In the genomic region with DNA sequence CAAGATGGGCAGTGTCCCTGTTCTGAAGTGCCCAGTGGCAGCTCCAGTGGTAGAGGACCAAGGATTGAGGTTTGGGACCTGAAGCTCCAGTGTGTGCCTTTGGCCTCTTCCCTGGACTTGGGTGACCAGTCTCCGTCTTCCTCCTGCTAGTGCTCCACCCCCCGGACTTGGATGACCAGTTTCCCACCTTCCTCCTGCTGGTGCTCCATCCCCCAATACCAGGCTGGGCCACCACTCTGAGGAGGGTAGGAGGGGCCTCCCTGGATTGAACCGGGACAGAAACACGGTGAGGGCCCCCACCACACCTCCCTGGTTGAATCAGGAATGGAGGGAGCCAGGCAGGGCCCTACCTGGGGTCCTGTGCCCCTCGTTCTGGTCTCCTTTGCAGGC, we compare ENCODE assay signal across 26 cellular contexts. TPM values are rescaled to one million over a fixed set of nuclear protein-coding genes. Genes with fewer than 3 reads are reported as not detected.
DNase-seq lines count a peak whose midpoint lies in the region; ATAC-seq, FAIRE-seq and TF ChIP-seq lines count a peak whose summit lies in the region.
"Had no signal": no experiment of that assay in that cellular context is flagged by ENCODE, and none has a peak within 500 bp of the region (broad histone marks: within the 10 kb centered on the region; RNA-seq: fewer than 3 reads in every experiment).

No MANE protein-coding gene starts in this region.

- H3K27ac ChIP-seq in RWPE1 (peak overlapping the region; percentile 37; the same call in 1 of the 2 replicates), right atrium auricular region (peak overlapping the region; percentile 63 to 66)
- H3K27ac ChIP-seq: GM23248, SK-N-MC, vagina had no signal

- POLR2A ChIA-PET in RWPE1 (lab: Yijun Ruan, JAX; ENCODE audit: low non-redundant PET) = no interaction called here

- no peaks in the 10 kb centered on the region for H3K27me3 ChIP-seq in right atrium auricular region
- H3K27me3 ChIP-seq: sigmoid colon, vagina had no signal

- H3K36me3 Mint-ChIP-seq in CD14-positive monocyte = peaks cover 49 to 76% of the 10 kb centered on the region in 2 donors

- H3K9me3 ChIP-seq in right atrium auricular region = no peaks in the 10 kb centered on the region
- H3K9me3 ChIP-seq: sigmoid colon, vagina had no signal

- H3K27ac Mint-ChIP-seq in CD14-positive monocyte = no peak overlapping the region
- H3K27ac Mint-ChIP-seq: activated CD8-positive, alpha-beta T cell treated with anti-CD3 and anti-CD28 coated beads for 36 hours; activated T-helper 17 cell treated with anti-CD3 and anti-CD28 coated beads, Interleukin-2, amount 50 U/mL, for 72 hours; CD8-positive, alpha-beta T cell had no signal

- no peak overlapping the region for H3K4me3 Mint-ChIP-seq in CD14-positive monocyte
- H3K4me3 Mint-ChIP-seq: activated CD8-positive, alpha-beta T cell treated with anti-CD3 and anti-CD28 coated beads for 36 hours; activated T-helper 17 cell treated with anti-CD3 and anti-CD28 coated beads, Interleukin-2, amount 50 U/mL, for 72 hours; CD8-positive, alpha-beta T cell; neural crest cell had no signal

- CTCF ChIA-PET in RWPE1 (lab: Yijun Ruan, JAX) = no interaction called here

- intact Hi-C loops in CD14-positive monocyte (cut with micrococcal nuclease) (loop anchor here in 1 of 2 donors (10.0 kb wide), 1 partner anchor 47 kb away; no protein-coding TSS in a partner anchor), sciatic nerve (cut with DNase I) (no loop called here)

- TF ChIP-seq CTCF in CD14-positive monocyte (IDR thresholded peaks at IDR 0.05) (no peak), RWPE1 (conservative IDR thresholded peaks at IDR 0.05; ENCODE audit: low read depth) (no peak), right atrium auricular region (IDR thresholded peaks at IDR 0.05) (no peak)

- DNase-seq in CD14-positive monocyte (ENCODE audit: low spot score) (peak; percentile 44), RWPE1 (ENCODE audit: low spot score) (no peak), right atrium auricular region (ENCODE audit: low spot score) (no peak), sciatic nerve (ENCODE audit: low spot score) (peak; percentile 49), ACHN (no peak), frontal cortex (ENCODE audit: low spot score in 2 of 2) (no peak), NCI-H446 (lab: John Stamatoyannopoulos, UW) (no peak)
- no peak for DNase-seq in effector CD8-positive, alpha-beta T cell (lab: John Stamatoyannopoulos, UW)
- DNase-seq: activated CD4-positive, alpha-beta T cell treated with anti-CD3 and anti-CD28 coated beads for 1 hour; activated CD8-positive, alpha-beta T cell treated with anti-CD3 and anti-CD28 coated beads for 36 hours; CD8-positive, alpha-beta T cell; glutamatergic neuron; GM23248; NCI-H1105; NCI-H2029 treated with DMSO at 0.1 percent for 48 hours; NCI-H226; NCI-H82; stimulated activated naive CD8-positive, alpha-beta T cell treated with anti-CD3 and anti-CD28 coated beads, Interleukin-15, Interleukin-2, amounts not matched to agents 100 U/mL and 50 U/mL, for 24 hours had no signal

- H3K36me3 ChIP-seq in right atrium auricular region = peaks cover 48% of the 10 kb centered on the region

- H3K27me3 Mint-ChIP-seq in CD14-positive monocyte (ENCODE audit: low read depth in 3 of 3) = peaks cover 0 to 4% (median 0%) of the 10 kb centered on the region in 3 donors
- H3K27me3 Mint-ChIP-seq: activated CD8-positive, alpha-beta T cell treated with anti-CD3 and anti-CD28 coated beads for 36 hours; activated T-helper 17 cell treated with anti-CD3 and anti-CD28 coated beads, Interleukin-2, amount 50 U/mL, for 72 hours had no signal

- in situ Hi-C loops in ACHN (cut with HindIII; ENCODE audit: low pct_ligation_motif_present, low pct_unique_long_range_greater_than_20kb, low sequenced_read_pairs) = no loop called here

- ATAC-seq in sciatic nerve = no peak
- ATAC-seq: activated CD8-positive, alpha-beta T cell treated with anti-CD3 and anti-CD28 coated beads for 36 hours; activated T-helper 17 cell treated with anti-CD3 and anti-CD28 coated beads, Interleukin-2, amount 50 U/mL, for 72 hours; CD8-positive, alpha-beta T cell; stimulated activated naive CD8-positive, alpha-beta T cell treated with anti-CD3 and anti-CD28 coated beads, Interleukin-15, Interleukin-2, amounts not matched to agents 100 U/mL and 50 U/mL, for 24 hours had no signal

- peaks cover 0 to 2% (median 0%) of the 10 kb centered on the region in 7 donors for H3K9me3 Mint-ChIP-seq in CD14-positive monocyte
- H3K9me3 Mint-ChIP-seq: activated CD8-positive, alpha-beta T cell treated with anti-CD3 and anti-CD28 coated beads for 36 hours; activated T-helper 17 cell treated with anti-CD3 and anti-CD28 coated beads, Interleukin-2, amount 50 U/mL, for 72 hours; CD8-positive, alpha-beta T cell; neural crest cell had no signal

- FAIRE-seq in frontal cortex (lab: Jason Lieb, UNC) = no peak
- FAIRE-seq: GM12892, keratinocyte had no signal

- H3K4me1 ChIP-seq in right atrium auricular region = peaks cover 0 to 30% of the 10 kb centered on the region in 2 donors

- H3K4me3 ChIP-seq in right atrium auricular region = no peak overlapping the region
- H3K4me3 ChIP-seq: GM23248, sigmoid colon, SK-N-MC, vagina had no signal

- peaks cover 11% of the 10 kb centered on the region for H3K4me1 Mint-ChIP-seq in CD14-positive monocyte

RNA-seq across cellular contexts. Expression of a gene that starts 10.9 kb away (rescaled TPM):
- polyA plus RNA-seq in CD14-positive monocyte = 1 to 10 TPM in 1 of 2 donors, under 1 TPM in 1; 0.90 to 1.3 TPM
- total RNA-seq in right atrium auricular region = 10 to 100 TPM; 43.7 to 52.5 TPM
- 1,255 TPM for total RNA-seq in sciatic nerve
- 1.6 TPM for total RNA-seq in frontal cortex

RNA-seq across cellular contexts. Expression of a gene that starts 25.2 kb away (rescaled TPM):
- polyA plus RNA-seq in CD14-positive monocyte = 10 to 100 TPM; 33.7 to 41.2 TPM
- total RNA-seq in right atrium auricular region = 10 to 100 TPM; 10.2 to 23.8 TPM
- 65.9 TPM for total RNA-seq in sciatic nerve
- total RNA-seq in frontal cortex = 8.2 TPM

RNA-seq across cellular contexts. Expression of a gene that starts 29.2 kb away (rescaled TPM):
- polyA plus RNA-seq in CD14-positive monocyte = 1 to 10 TPM; 3.7 to 4.1 TPM
- total RNA-seq in right atrium auricular region (1 to 10 TPM; 2.6 to 3.3 TPM), sciatic nerve (12.0 TPM), frontal cortex (0.41 TPM)

RNA-seq across cellular contexts. Expression of a gene that starts 57.1 kb away (rescaled TPM):
- 1 to 10 TPM; 2.8 to 3.7 TPM for polyA plus RNA-seq in CD14-positive monocyte
- under 1 TPM in 1 of 2 donors, not detected in 1; 0.22 TPM for total RNA-seq in right atrium auricular region
- not detected for total RNA-seq in sciatic nerve
- total RNA-seq in frontal cortex = 5.3 TPM
- total RNA-seq: GM23248, lung microvascular endothelial cell, vagina had no signal
- polyA plus RNA-seq: GM23248, keratinocyte had no signal

Comparison
In these comparisons a context has a peak if more than half of its experiments do, and no peak if none do; other contexts are left out.
1. DNase-seq: peak in CD14-positive monocyte (single experiment) and sciatic nerve (single experiment); none in RWPE1 (single experiment), right atrium auricular region (single experiment), ACHN (single experiment), frontal cortex (0 of 2), effector CD8-positive, alpha-beta T cell (single experiment) and NCI-H446 (0 of 2).
2. RNA of a gene that starts 10.9 kb away (total RNA-seq): 1,255 TPM in sciatic nerve (single experiment); 43.7 to 52.5 TPM in right atrium auricular region and 1.6 TPM in frontal cortex (single experiment); every median in the first group is over 10 times any median in the second.